ENCODE assay signal across 8 cellular contexts in genomic region chr1:206808615-206809014, GRCh38. TPM values are rescaled to one million over a fixed set of nuclear protein-coding genes. Genes with fewer than 3 reads are reported as not detected.
DNase-seq lines count a peak whose midpoint lies in the region; ATAC-seq and TF ChIP-seq lines count a peak whose summit lies in the region.

No MANE protein-coding gene starts in this region.

- TF ChIP-seq CTCF in GM10266 (IDR thresholded peaks at IDR 0.05; ENCODE audit: control insufficient read depth, insufficient read depth, low read depth, missing control alignments) = peak; percentile 82
- no peak for TF ChIP-seq CTCF in WTC11 (IDR thresholded peaks at IDR 0.05)

- POLR2A ChIA-PET in WTC11 (lab: Charles Lee) = interaction anchor here (1.3 kb wide), 1 partner anchor 17 kb away, joined by 3 read pairs; no protein-coding TSS in a partner anchor

- H3K27ac Mint-ChIP-seq in WTC11 = no peak overlapping the region

- DNase-seq in 8988T (peak; percentile 23), GM10266 (ENCODE audit: extremely low spot score) (peak; percentile 59), HT1080 (ENCODE audit: low read depth) (peak; percentile 50), WTC11 (ENCODE audit: low spot score) (no peak), foreskin melanocyte (peak; percentile 18)
- DNase-seq in stimulated activated naive CD4-positive, alpha-beta T cell treated with Interleukin-2 at 50 U/mL for 16 hours (lab: John Stamatoyannopoulos, UW) = peak; percentile 22

- no peak overlapping the region for H3K4me3 Mint-ChIP-seq in WTC11

- peaks cover 20% of the 10 kb centered on the region for H3K9me3 Mint-ChIP-seq in WTC11

- H3K4me1 Mint-ChIP-seq in WTC11 = no peaks in the 10 kb centered on the region

- ATAC-seq in WTC11 = peak; percentile 86
- ATAC-seq in GM18520 (IDR thresholded peaks at IDR 0.05; ENCODE audit: unreplicated experiment) = no peak
- no peak for ATAC-seq in HG03045 (IDR thresholded peaks at IDR 0.05; ENCODE audit: unreplicated experiment)

- H3K27me3 Mint-ChIP-seq in WTC11 (ENCODE audit: low read depth) = peaks cover 2% of the 10 kb centered on the region; the same call in 1 of the 2 replicates

- H3K36me3 Mint-ChIP-seq in WTC11 = no peaks in the 10 kb centered on the region

- CTCF ChIA-PET in WTC11 (lab: Charles Lee) = interaction anchor here (0.6 to 4.6 kb wide), 15 partner anchors 11 to 174 kb away, joined by 3 to 31 read pairs (median 4); no protein-coding TSS in a partner anchor

TF ChIP-seq in WTC11, 78 proteins besides CTCF, POLR2A, EP300 and RAD21 (continues in another document):
- TF ChIP-seq ZNF532 (CRISPR knock-in tag; IDR thresholded peaks at IDR 0.05; ENCODE audit: borderline replicate concordance) (no peak), MAX (CRISPR knock-in tag; IDR thresholded peaks at IDR 0.05) (no peak), ZSCAN18 (CRISPR knock-in tag; IDR thresholded peaks at IDR 0.05) (no peak), ZNF281 (CRISPR knock-in tag; IDR thresholded peaks at IDR 0.05) (no peak), ELF4 (CRISPR knock-in tag; IDR thresholded peaks at IDR 0.05; ENCODE audit: low read depth) (no peak), ZNF416 (CRISPR knock-in tag; IDR thresholded peaks at IDR 0.05) (no peak), E2F4 (CRISPR knock-in tag; IDR thresholded peaks at IDR 0.05; ENCODE audit: borderline replicate concordance, low read depth) (no peak), ZBTB43 (CRISPR knock-in tag; IDR thresholded peaks at IDR 0.05) (no peak), GRHL2 (CRISPR knock-in tag; IDR thresholded peaks at IDR 0.05; ENCODE audit: insufficient replicate concordance, severe bottlenecking) (no peak), NFATC4 (CRISPR knock-in tag; IDR thresholded peaks at IDR 0.05) (no peak), IRF1 (CRISPR knock-in tag; IDR thresholded peaks at IDR 0.05) (no peak), GTF2I (CRISPR knock-in tag; conservative IDR thresholded peaks at IDR 0.05) (no peak), JUN (CRISPR knock-in tag; IDR thresholded peaks at IDR 0.05) (no peak)

RNA-seq across cellular contexts. Expression of gene IL10, which starts 36.3 kb away (rescaled TPM):
- not detected in 2 replicates for total RNA-seq in HT1080 (2014; rRNA removed; shearing (Covaris generic))
- not detected in 2 replicates for polyA plus RNA-seq in HT1080 (2015; cell fraction: cytosol; rRNA removed)
- not detected in 2 replicates for polyA plus RNA-seq in HT1080 (2015; cell fraction: nucleus; rRNA removed)
- not detected in 3 replicates for total RNA-seq in WTC11 (2021)

RNA-seq across cellular contexts. Expression of gene IL19, which starts 38.0 kb away (rescaled TPM):
- 0.57 TPM in 1 of 2 replicates, not detected in the other for total RNA-seq in HT1080 (2014; rRNA removed; shearing (Covaris generic))
- polyA plus RNA-seq in HT1080 (2015; cell fraction: cytosol; rRNA removed) = not detected in 2 replicates
- polyA plus RNA-seq in HT1080 (2015; cell fraction: nucleus; rRNA removed) = not detected in 2 replicates
- total RNA-seq in WTC11 (2021) = not detected in 3 replicates

RNA-seq across cellular contexts. Expression of gene IL20, which starts 56.8 kb away (rescaled TPM):
- not detected in 2 replicates for total RNA-seq in HT1080 (2014; rRNA removed; shearing (Covaris generic))
- polyA plus RNA-seq in HT1080 (2015; cell fraction: cytosol; rRNA removed) = 0.19 TPM in 1 of 2 replicates, not detected in the other
- 0.53 TPM in 1 of 2 replicates, not detected in the other for polyA plus RNA-seq in HT1080 (2015; cell fraction: nucleus; rRNA removed)
- total RNA-seq in WTC11 (2021) = not detected in 3 replicates
